Comparison of ENCODE assay signal across 23 cellular contexts in the genomic region with DNA sequence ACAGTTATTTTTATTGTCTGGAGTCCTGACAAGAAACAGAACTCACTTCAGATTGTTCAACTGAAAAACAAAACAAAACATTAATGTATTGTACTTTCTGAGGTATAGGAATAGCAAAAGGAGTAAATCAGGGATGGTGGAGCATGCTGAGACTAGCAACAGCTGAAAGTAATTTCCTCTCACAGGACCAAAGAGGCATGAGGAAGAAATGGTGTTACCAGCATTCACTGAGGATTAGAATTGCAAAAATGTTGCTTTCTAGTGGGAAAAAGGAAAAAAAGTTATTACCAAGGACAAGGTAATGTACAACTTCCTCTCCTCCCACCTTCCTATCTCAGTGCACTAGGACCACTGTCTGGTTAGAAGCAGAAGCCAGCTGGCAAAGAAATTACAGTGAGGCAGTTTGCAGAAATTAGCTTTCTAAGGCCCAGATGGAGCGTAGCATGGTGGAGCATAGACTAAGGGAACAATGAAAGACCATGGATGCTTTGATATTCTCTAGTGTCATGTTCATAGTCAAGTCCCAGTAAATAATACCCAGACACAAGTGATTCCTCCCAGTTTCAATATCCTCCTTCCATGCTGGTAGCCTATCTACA.
A peak's percentile ranks its signal among the peaks of the same experiment; 100 is the strongest.
DNase-seq lines count a peak whose midpoint lies in the region; ATAC-seq and TF ChIP-seq lines count a peak whose summit lies in the region.
"Had no signal": no experiment of that assay in that cellular context is flagged by ENCODE, and none has a peak within 500 bp of the region (broad histone marks: within the 10 kb centered on the region; RNA-seq: fewer than 3 reads in every experiment).

No MANE protein-coding gene starts in this region.

- H3K4me1 ChIP-seq in aorta (ENCODE audit: control insufficient read depth in 1 of 2, insufficient read depth in 2 of 2, low read length in 2 of 2): no peaks in the 10 kb centered on the region
- H3K4me1 ChIP-seq: A549 had no signal

- TF ChIP-seq CTCF in AG04450 (IDR thresholded peaks at IDR 0.05; ENCODE audit: low read depth, low read length) (no peak), fibroblast of pulmonary artery (IDR thresholded peaks at IDR 0.05; ENCODE audit: low read length, missing control alignments) (no peak), nephron (IDR thresholded peaks at IDR 0.05; ENCODE audit: unreplicated experiment in 3 of 3) (no peak)

- DNase-seq in AG04450 (ENCODE audit: low read depth, low spot score) (no peak), NCI-H446 treated with DMSO at 0.1 percent for 48 hours (lab: John Stamatoyannopoulos, UW) (peak; percentile 24), fibroblast of pulmonary artery (ENCODE audit: low read depth) (peak; percentile 36), aorta (no peak), NCI-H2227 (lab: John Stamatoyannopoulos, UW; ENCODE audit: unreplicated experiment) (no peak)
- DNase-seq in activated CD8-positive, alpha-beta memory T cell treated with anti-CD3 and anti-CD28 coated beads, Interleukin-2, amount 50 U/mL, for 48 hours: no peak
- DNase-seq: activated CD8-positive, alpha-beta T cell treated with anti-CD3 and anti-CD28 coated beads, Interleukin-2, amount 10 ng/mL, durations not matched to agents 7 days and 5 days; activated naive CD4-positive, alpha-beta T cell treated with Interleukin-2 at 50 U/mL for 16 hours; activated T-cell treated with anti-CD3 and anti-CD28 coated beads, Interleukin-2, amount 50 U/mL, for 4 hours; C1 segment of cervical spinal cord; effector CD8-positive, alpha-beta T cell; head of caudate nucleus; NCI-H1105; NCI-H2081; NCI-H510A; occipital lobe; substantia nigra; T-helper 9 cell had no signal

- H3K4me1 Mint-ChIP-seq in nephron: peaks cover 26% of the 10 kb centered on the region

- H3K4me3 ChIP-seq in AG04450 (ENCODE audit: low read depth, low read length) (no peak overlapping the region), fibroblast of pulmonary artery (replicated peaks; ENCODE audit: low read depth, low read length) (no peak overlapping the region), aorta (ENCODE audit: low read length in 2 of 2) (no peak overlapping the region)
- H3K4me3 ChIP-seq: A549, ascending aorta had no signal

- POLR2A ChIA-PET in AG04450 (lab: Yijun Ruan, JAX): interaction anchor here (0.7 to 2.0 kb wide), 5 partner anchors 10 to 140 kb away, joined by 3 to 8 read pairs (median 4); no protein-coding TSS in a partner anchor

- H3K4me3 Mint-ChIP-seq in nephron: no peak overlapping the region
- H3K4me3 Mint-ChIP-seq: activated CD8-positive, alpha-beta T cell treated with anti-CD3 and anti-CD28 coated beads, Interleukin-2, amount 10 ng/mL, durations not matched to agents 7 days and 5 days; activated T-cell treated with anti-CD3 and anti-CD28 coated beads, Interleukin-2, amount 50 U/mL, for 4 hours had no signal

- intact Hi-C loops in aorta (cut with DNase I): no loop called here

- CTCF ChIA-PET in AG04450 (lab: Charles Lee): interaction anchor here (0.8 to 2.9 kb wide), 2 partner anchors 10 to 338 kb away, joined by 6 to 16 read pairs; no protein-coding TSS in a partner anchor

- no peaks in the 10 kb centered on the region for H3K27me3 Mint-ChIP-seq in nephron (ENCODE audit: low read depth)

- 80 to 88% methylated on average over 1 of the region's 1 CpG for WGBS in aorta, 2 donors

- H3K9me3 ChIP-seq in AG04450 (ENCODE audit: control insufficient read depth, insufficient read depth, low read length) (no peaks in the 10 kb centered on the region), aorta (ENCODE audit: control insufficient read depth, low read length) (peaks cover 2% of the 10 kb centered on the region)
- H3K9me3 ChIP-seq: A549, ascending aorta had no signal

- H3K27me3 ChIP-seq in AG04450 (ENCODE audit: control insufficient read depth, insufficient read depth, low read length) (no peaks in the 10 kb centered on the region), aorta (ENCODE audit: control insufficient read depth in 1 of 2, insufficient read depth in 2 of 2, low read length in 1 of 2) (no peaks in the 10 kb centered on the region)
- H3K27me3 ChIP-seq: ascending aorta had no signal

- ATAC-seq in GM18867 (IDR thresholded peaks at IDR 0.05; ENCODE audit: unreplicated experiment): no peak
- ATAC-seq in aorta (ENCODE audit: low FRiP score): no peak
- ATAC-seq: A549; activated CD8-positive, alpha-beta T cell treated with anti-CD3 and anti-CD28 coated beads, Interleukin-2, amount 10 ng/mL, durations not matched to agents 7 days and 5 days; activated T-cell treated with anti-CD3 and anti-CD28 coated beads, Interleukin-2, amount 50 U/mL, for 4 hours; esophagus mucosa had no signal

- H3K36me3 ChIP-seq in aorta (ENCODE audit: control insufficient read depth in 1 of 2, insufficient read depth in 2 of 2, low read length in 1 of 2): no peaks in the 10 kb centered on the region
- H3K36me3 ChIP-seq: ascending aorta had no signal

- peak overlapping the region; percentile 70 to 87 (median 72) for H3K27ac Mint-ChIP-seq in nephron
- H3K27ac Mint-ChIP-seq: activated CD8-positive, alpha-beta T cell treated with anti-CD3 and anti-CD28 coated beads, Interleukin-2, amount 10 ng/mL, durations not matched to agents 7 days and 5 days had no signal

- no peaks in the 10 kb centered on the region for H3K36me3 Mint-ChIP-seq in nephron (ENCODE audit: low read depth)

- H3K27ac ChIP-seq in AG04450 (ENCODE audit: low read depth, low read length) (peak overlapping the region; percentile 33), aorta (ENCODE audit: low read depth in 1 of 2, low read length in 2 of 2) (no peak overlapping the region)
- H3K27ac ChIP-seq: A549, ascending aorta had no signal

- peaks cover 14% of the 10 kb centered on the region for H3K9me3 Mint-ChIP-seq in nephron

Comparison
In these comparisons a context has a peak if more than half of its experiments do, and no peak if none do; other contexts are left out.
1. DNase-seq: peak in NCI-H446 treated with DMSO at 0.1 percent for 48 hours (single experiment) and fibroblast of pulmonary artery (single experiment); none in AG04450 (single experiment), aorta (0 of 2), activated CD8-positive, alpha-beta memory T cell treated with anti-CD3 and anti-CD28 coated beads, Interleukin-2, amount 50 U/mL, for 48 hours (single experiment) and NCI-H2227 (single experiment).